1 cellular context compared by ENCODE assay signal in the genomic region with DNA sequence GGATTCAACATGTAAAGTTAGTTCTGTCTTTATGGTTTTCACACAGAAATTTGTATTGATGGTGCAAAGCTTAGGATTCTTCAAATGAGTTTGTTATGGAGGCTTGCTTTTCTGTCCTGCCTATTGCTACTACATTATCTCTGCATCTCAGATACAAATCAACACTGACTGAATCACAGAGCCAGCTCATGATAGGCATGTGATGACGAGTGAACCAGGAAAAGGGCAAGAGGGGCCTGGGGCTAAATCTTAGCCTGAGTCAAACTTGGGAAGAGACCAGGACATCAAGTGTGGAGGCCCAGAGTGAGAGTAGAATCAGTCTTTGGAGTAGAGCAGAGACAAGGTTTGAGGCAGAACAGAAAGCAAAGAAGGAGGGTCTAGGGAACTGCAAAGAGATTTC.
TF ChIP-seq lines count a peak whose summit lies in the region.

No MANE protein-coding gene starts in this region.

TF ChIP-seq in K562, 482 proteins besides CTCF, POLR2A, EP300 and RAD21 (continued from another document):
- TF ChIP-seq, protein P1, sequence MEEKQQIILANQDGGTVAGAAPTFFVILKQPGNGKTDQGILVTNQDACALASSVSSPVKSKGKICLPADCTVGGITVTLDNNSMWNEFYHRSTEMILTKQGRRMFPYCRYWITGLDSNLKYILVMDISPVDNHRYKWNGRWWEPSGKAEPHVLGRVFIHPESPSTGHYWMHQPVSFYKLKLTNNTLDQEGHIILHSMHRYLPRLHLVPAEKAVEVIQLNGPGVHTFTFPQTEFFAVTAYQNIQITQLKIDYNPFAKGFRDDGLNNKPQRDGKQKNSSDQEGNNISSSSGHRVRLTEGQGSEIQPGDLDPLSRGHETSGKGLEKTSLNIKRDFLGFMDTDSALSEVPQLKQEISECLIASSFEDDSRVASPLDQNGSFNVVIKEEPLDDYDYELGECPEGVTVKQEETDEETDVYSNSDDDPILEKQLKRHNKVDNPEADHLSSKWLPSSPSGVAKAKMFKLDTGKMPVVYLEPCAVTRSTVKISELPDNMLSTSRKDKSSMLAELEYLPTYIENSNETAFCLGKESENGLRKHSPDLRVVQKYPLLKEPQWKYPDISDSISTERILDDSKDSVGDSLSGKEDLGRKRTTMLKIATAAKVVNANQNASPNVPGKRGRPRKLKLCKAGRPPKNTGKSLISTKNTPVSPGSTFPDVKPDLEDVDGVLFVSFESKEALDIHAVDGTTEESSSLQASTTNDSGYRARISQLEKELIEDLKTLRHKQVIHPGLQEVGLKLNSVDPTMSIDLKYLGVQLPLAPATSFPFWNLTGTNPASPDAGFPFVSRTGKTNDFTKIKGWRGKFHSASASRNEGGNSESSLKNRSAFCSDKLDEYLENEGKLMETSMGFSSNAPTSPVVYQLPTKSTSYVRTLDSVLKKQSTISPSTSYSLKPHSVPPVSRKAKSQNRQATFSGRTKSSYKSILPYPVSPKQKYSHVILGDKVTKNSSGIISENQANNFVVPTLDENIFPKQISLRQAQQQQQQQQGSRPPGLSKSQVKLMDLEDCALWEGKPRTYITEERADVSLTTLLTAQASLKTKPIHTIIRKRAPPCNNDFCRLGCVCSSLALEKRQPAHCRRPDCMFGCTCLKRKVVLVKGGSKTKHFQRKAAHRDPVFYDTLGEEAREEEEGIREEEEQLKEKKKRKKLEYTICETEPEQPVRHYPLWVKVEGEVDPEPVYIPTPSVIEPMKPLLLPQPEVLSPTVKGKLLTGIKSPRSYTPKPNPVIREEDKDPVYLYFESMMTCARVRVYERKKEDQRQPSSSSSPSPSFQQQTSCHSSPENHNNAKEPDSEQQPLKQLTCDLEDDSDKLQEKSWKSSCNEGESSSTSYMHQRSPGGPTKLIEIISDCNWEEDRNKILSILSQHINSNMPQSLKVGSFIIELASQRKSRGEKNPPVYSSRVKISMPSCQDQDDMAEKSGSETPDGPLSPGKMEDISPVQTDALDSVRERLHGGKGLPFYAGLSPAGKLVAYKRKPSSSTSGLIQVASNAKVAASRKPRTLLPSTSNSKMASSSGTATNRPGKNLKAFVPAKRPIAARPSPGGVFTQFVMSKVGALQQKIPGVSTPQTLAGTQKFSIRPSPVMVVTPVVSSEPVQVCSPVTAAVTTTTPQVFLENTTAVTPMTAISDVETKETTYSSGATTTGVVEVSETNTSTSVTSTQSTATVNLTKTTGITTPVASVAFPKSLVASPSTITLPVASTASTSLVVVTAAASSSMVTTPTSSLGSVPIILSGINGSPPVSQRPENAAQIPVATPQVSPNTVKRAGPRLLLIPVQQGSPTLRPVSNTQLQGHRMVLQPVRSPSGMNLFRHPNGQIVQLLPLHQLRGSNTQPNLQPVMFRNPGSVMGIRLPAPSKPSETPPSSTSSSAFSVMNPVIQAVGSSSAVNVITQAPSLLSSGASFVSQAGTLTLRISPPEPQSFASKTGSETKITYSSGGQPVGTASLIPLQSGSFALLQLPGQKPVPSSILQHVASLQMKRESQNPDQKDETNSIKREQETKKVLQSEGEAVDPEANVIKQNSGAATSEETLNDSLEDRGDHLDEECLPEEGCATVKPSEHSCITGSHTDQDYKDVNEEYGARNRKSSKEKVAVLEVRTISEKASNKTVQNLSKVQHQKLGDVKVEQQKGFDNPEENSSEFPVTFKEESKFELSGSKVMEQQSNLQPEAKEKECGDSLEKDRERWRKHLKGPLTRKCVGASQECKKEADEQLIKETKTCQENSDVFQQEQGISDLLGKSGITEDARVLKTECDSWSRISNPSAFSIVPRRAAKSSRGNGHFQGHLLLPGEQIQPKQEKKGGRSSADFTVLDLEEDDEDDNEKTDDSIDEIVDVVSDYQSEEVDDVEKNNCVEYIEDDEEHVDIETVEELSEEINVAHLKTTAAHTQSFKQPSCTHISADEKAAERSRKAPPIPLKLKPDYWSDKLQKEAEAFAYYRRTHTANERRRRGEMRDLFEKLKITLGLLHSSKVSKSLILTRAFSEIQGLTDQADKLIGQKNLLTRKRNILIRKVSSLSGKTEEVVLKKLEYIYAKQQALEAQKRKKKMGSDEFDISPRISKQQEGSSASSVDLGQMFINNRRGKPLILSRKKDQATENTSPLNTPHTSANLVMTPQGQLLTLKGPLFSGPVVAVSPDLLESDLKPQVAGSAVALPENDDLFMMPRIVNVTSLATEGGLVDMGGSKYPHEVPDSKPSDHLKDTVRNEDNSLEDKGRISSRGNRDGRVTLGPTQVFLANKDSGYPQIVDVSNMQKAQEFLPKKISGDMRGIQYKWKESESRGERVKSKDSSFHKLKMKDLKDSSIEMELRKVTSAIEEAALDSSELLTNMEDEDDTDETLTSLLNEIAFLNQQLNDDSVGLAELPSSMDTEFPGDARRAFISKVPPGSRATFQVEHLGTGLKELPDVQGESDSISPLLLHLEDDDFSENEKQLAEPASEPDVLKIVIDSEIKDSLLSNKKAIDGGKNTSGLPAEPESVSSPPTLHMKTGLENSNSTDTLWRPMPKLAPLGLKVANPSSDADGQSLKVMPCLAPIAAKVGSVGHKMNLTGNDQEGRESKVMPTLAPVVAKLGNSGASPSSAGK (IDR thresholded peaks at IDR 0.05), result 0 out of 2 replicates have a peak, but pooled peaks have one; percentile 26
- TF ChIP-seq PHF20 (IDR thresholded peaks at IDR 0.05; ENCODE audit: partially characterized antibody) (no peak), TCF7L2 (IDR thresholded peaks at IDR 0.05; ENCODE audit: low read depth, low read length) (no peak)
